ENCODE assay signal across 8 cellular contexts in genomic region chr11:128848815-128849455, GRCh38. TPM values are rescaled to one million over a fixed set of nuclear protein-coding genes. Genes with fewer than 3 reads are reported as not detected.
DNase-seq lines count a peak whose midpoint lies in the region; ATAC-seq and TF ChIP-seq lines count a peak whose summit lies in the region.

No MANE protein-coding gene starts in this region.

- H3K36me3 Mint-ChIP-seq in CD8-positive, alpha-beta memory T cell: no peaks in the 10 kb centered on the region

- H3K9me3 ChIP-seq in CD8-positive, alpha-beta memory T cell (ENCODE audit: low read length): no peaks in the 10 kb centered on the region
- H3K9me3 ChIP-seq in prostate gland: no peaks in the 10 kb centered on the region

- peak overlapping the region in 1 of 7 donors; percentile 12 for H3K4me3 Mint-ChIP-seq in CD8-positive, alpha-beta memory T cell

- peak in 2 of 4 experiments; percentile 26 to 31 for TF ChIP-seq CTCF in prostate gland (IDR thresholded peaks at IDR 0.05)

- DNase-seq in CD8-positive, alpha-beta memory T cell: peak; percentile 33 to 77 (median 60)
- DNase-seq in T follicular helper cell (ENCODE audit: low read depth) (peak; percentile 43), iris pigment epithelial cell (ENCODE audit: low read depth) (peak; percentile 37), prostate gland (ENCODE audit: low spot score) (no peak)
- peak; percentile 16 for DNase-seq in activated naive CD8-positive, alpha-beta T cell treated with anti-CD3 and anti-CD28 coated beads, Interleukin-2, amount 50 U/mL, for 16 hours (ENCODE audit: low read depth, low spot score)
- peak; percentile 48 to 49 for DNase-seq in stimulated activated CD8-positive, alpha-beta memory T cell treated with anti-CD3 and anti-CD28 coated beads, Interleukin-15, amount 100 ng/mL, for 48 hours (ENCODE audit: low read depth in 2 of 2)

- ATAC-seq in GM19452 (IDR thresholded peaks at IDR 0.05; ENCODE audit: unreplicated experiment) (peak; percentile 93), HG03460 (IDR thresholded peaks at IDR 0.05; ENCODE audit: unreplicated experiment) (peak; percentile 88)

- no peak for TF ChIP-seq POLR2A in prostate gland (IDR thresholded peaks at IDR 0.05)

- H3K27ac ChIP-seq in CD8-positive, alpha-beta memory T cell (ENCODE audit: low read depth, low read length): no peak overlapping the region
- H3K27ac ChIP-seq in prostate gland: no peak overlapping the region

- H3K27me3 ChIP-seq in CD8-positive, alpha-beta memory T cell (ENCODE audit: insufficient read depth, low read length, poor library complexity, severe bottlenecking): no peaks in the 10 kb centered on the region
- H3K27me3 ChIP-seq in prostate gland (replicated peaks; ENCODE audit: insufficient read depth): no peaks in the 10 kb centered on the region

- peaks cover 19 to 43% (median 38%) of the 10 kb centered on the region in 3 donors for H3K4me1 Mint-ChIP-seq in CD8-positive, alpha-beta memory T cell

- CTCF ChIA-PET in CD8-positive, alpha-beta memory T cell (lab: Charles Lee): interaction anchor here (0.8 to 3.2 kb wide), 12 partner anchors 10 to 691 kb away, joined by 3 to 20 read pairs (median 4); no protein-coding TSS in a partner anchor

- POLR2A ChIA-PET in CD8-positive, alpha-beta memory T cell (lab: Charles Lee): no interaction called here

- 35% methylated on average over 10 of the region's 10 CpGs for WGBS in prostate gland

- H3K27me3 Mint-ChIP-seq in CD8-positive, alpha-beta memory T cell: peaks cover 0 to 4% of the 10 kb centered on the region in 2 donors

- no peak overlapping the region for H3K4me3 ChIP-seq in CD8-positive, alpha-beta memory T cell (ENCODE audit: low read length)
- H3K4me3 ChIP-seq in prostate gland: no peak overlapping the region

- intact Hi-C loops in prostate gland (cut with DNase I): no loop called here

- no peaks in the 10 kb centered on the region for H3K36me3 ChIP-seq in CD8-positive, alpha-beta memory T cell (ENCODE audit: insufficient read depth, low read length)
- H3K36me3 ChIP-seq in prostate gland: no peaks in the 10 kb centered on the region

- H3K9me3 Mint-ChIP-seq in CD8-positive, alpha-beta memory T cell: no peaks in the 10 kb centered on the region

- H3K4me1 ChIP-seq in CD8-positive, alpha-beta memory T cell (ENCODE audit: insufficient read depth, low read length): peaks cover 27% of the 10 kb centered on the region
- H3K4me1 ChIP-seq in prostate gland (replicated peaks): no peaks in the 10 kb centered on the region

- H3K27ac Mint-ChIP-seq in CD8-positive, alpha-beta memory T cell: peak overlapping the region in 2 of 8 donors; percentile 40

RNA-seq across cellular contexts. Expression of gene KCNJ1, which starts 18.2 kb away (rescaled TPM):
- not detected for total RNA-seq in CD8-positive, alpha-beta memory T cell
- polyA plus RNA-seq in CD8-positive, alpha-beta memory T cell: not detected
- total RNA-seq in prostate gland: not detected

RNA-seq across cellular contexts. Expression of gene KCNJ5, which starts 42.2 kb away (rescaled TPM):
- total RNA-seq in CD8-positive, alpha-beta memory T cell: under 1 TPM in 1 of 2 experiments, not detected in 1; 0.04 TPM
- not detected for polyA plus RNA-seq in CD8-positive, alpha-beta memory T cell
- total RNA-seq in prostate gland: 1 to 10 TPM; 3.9 to 4.7 TPM

Comparison
In these comparisons a context has a peak if more than half of its experiments do, and no peak if none do; other contexts are left out.
1. RNA of gene KCNJ5, which starts 42.2 kb away (total RNA-seq): 3.9 to 4.7 TPM in prostate gland; 0.04 TPM in CD8-positive, alpha-beta memory T cell; every median in the first group is over 4 times any median in the second.